8 cellular contexts compared by ENCODE assay signal in the genomic region with DNA sequence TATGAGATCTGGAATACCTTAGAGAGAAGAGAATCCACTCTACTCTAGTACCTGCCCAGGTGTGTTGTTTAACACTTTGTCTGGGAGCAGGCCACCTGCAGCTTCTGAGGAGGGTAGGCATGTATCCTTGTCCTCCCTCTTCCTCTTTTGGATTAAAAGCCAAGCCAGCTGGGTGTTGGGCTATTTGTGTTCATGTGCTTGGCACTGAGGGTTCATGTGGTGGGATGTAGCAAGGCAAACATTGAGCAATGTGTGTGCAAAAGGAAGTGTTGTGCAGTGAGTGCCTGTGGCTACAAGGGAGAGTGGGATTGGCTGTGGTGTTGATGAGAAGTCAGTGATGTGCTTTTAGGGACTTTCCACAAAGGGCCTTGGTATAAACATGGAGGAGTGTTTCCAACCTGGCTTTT. TPM values are rescaled to one million over a fixed set of nuclear protein-coding genes. Genes with fewer than 3 reads are reported as not detected.
DNase-seq lines count a peak whose midpoint lies in the region; ATAC-seq and TF ChIP-seq lines count a peak whose summit lies in the region.

No MANE protein-coding gene starts in this region.

- CTCF ChIA-PET in activated naive CD4-positive, alpha-beta T cell treated with anti-CD3 and anti-CD28 coated beads for 36 hours (lab: Charles Lee): no interaction called here

- H2AFZ ChIP-seq in fibroblast of lung (ENCODE audit: low read length): no peak overlapping the region

- ATAC-seq in SK-N-SH treated with all-trans-retinoic acid at 6 μM for 48 hours: no peak

- TF ChIP-seq POLR2A in Peyer's patch (IDR thresholded peaks at IDR 0.05): no peak

- no peak overlapping the region for H3K4me3 Mint-ChIP-seq in activated naive CD4-positive, alpha-beta T cell treated with anti-CD3 and anti-CD28 coated beads for 36 hours

- H3K4me3 ChIP-seq in Peyer's patch (no peak overlapping the region), fibroblast of lung (replicated peaks in 1 of 4; ENCODE audit: control extremely low read depth in 1 of 4, insufficient read depth in 1 of 4, low read depth in 3 of 4, low read length in 4 of 4) (no peak overlapping the region), skeletal muscle tissue (ENCODE audit: low read length in 3 of 3) (no peak overlapping the region)

- peaks cover 23% of the 10 kb centered on the region for H3K79me2 ChIP-seq in fibroblast of lung (ENCODE audit: control insufficient read depth, insufficient read depth, low read length)

- H4K20me1 ChIP-seq in fibroblast of lung (ENCODE audit: control insufficient read depth, extremely low read depth, insufficient read depth, low read length): no peaks in the 10 kb centered on the region

- H3K27me3 ChIP-seq in Peyer's patch (no peaks in the 10 kb centered on the region), fibroblast of lung (ENCODE audit: control insufficient read depth, insufficient read depth, low read length) (no peaks in the 10 kb centered on the region), skeletal muscle tissue (ENCODE audit: control insufficient read depth in 3 of 3, insufficient read depth in 3 of 3, low read length in 3 of 3) (no peaks in the 10 kb centered on the region)

- H3K4me1 Mint-ChIP-seq in activated naive CD4-positive, alpha-beta T cell treated with anti-CD3 and anti-CD28 coated beads for 36 hours (ENCODE audit: low read depth): peaks cover 17% of the 10 kb centered on the region

- peak overlapping the region; percentile 20 for H3K27ac Mint-ChIP-seq in activated naive CD4-positive, alpha-beta T cell treated with anti-CD3 and anti-CD28 coated beads for 36 hours

- no peaks in the 10 kb centered on the region for H3K9me3 Mint-ChIP-seq in activated naive CD4-positive, alpha-beta T cell treated with anti-CD3 and anti-CD28 coated beads for 36 hours

- H3K27me3 Mint-ChIP-seq in activated naive CD4-positive, alpha-beta T cell treated with anti-CD3 and anti-CD28 coated beads for 36 hours (ENCODE audit: low read depth): no peaks in the 10 kb centered on the region

- H3K4me2 ChIP-seq in fibroblast of lung (ENCODE audit: extremely low read depth, insufficient read depth, low read length): no peak overlapping the region

- intact Hi-C loops in activated naive CD4-positive, alpha-beta T cell treated with anti-CD3 and anti-CD28 coated beads for 36 hours (cut with micrococcal nuclease): loop anchor here (5.0 kb wide), 1 partner anchor 174 kb away; no protein-coding TSS in a partner anchor

- peak; percentile 57 for DNase-seq in activated naive CD4-positive, alpha-beta T cell treated with anti-CD3 and anti-CD28 coated beads for 36 hours
- DNase-seq in activated naive CD4-positive, alpha-beta T cell (lab: John Stamatoyannopoulos, UW): no peak
- peak in 2 of 3 donors; percentile 16 to 59 for DNase-seq in Peyer's patch
- DNase-seq in fibroblast of lung (ENCODE audit: low read depth in 2 of 2): peak; percentile 66 to 78
- no peak for DNase-seq in KG1 (lab: John Stamatoyannopoulos, UW)
- DNase-seq in middle frontal gyrus (ENCODE audit: extremely low spot score, low spot score): no peak

- H3K36me3 ChIP-seq in Peyer's patch (peaks cover 0 to 14% (median 0%) of the 10 kb centered on the region in 3 donors), fibroblast of lung (ENCODE audit: control insufficient read depth, insufficient read depth, low read length) (peaks cover 5% of the 10 kb centered on the region), skeletal muscle tissue (ENCODE audit: control insufficient read depth in 3 of 3, insufficient read depth in 3 of 3, low read length in 3 of 3) (peaks cover 8 to 15% (median 12%) of the 10 kb centered on the region in 3 donors)

- peaks cover 26% of the 10 kb centered on the region for H3K36me3 Mint-ChIP-seq in activated naive CD4-positive, alpha-beta T cell treated with anti-CD3 and anti-CD28 coated beads for 36 hours (ENCODE audit: low read depth)

- TF ChIP-seq CTCF in Peyer's patch (IDR thresholded peaks at IDR 0.05): no peak
- no peak for TF ChIP-seq CTCF in fibroblast of lung (conservative IDR thresholded peaks at IDR 0.05 in 1 of 2, IDR thresholded peaks at IDR 0.05 in 1 of 2; ENCODE audit: low read depth in 1 of 2, low read length in 2 of 2)

- H3K9ac ChIP-seq in fibroblast of lung (ENCODE audit: insufficient read depth, low read length) (no peak overlapping the region), skeletal muscle tissue (ENCODE audit: low read depth in 1 of 3, low read length in 3 of 3) (no peak overlapping the region)

- H3K27ac ChIP-seq in Peyer's patch (peak overlapping the region in 1 of 4 donors; percentile 6), fibroblast of lung (ENCODE audit: insufficient read depth, low read length) (peak overlapping the region; percentile 64), skeletal muscle tissue (ENCODE audit: low read depth, low read length) (peak overlapping the region; percentile 4)

- peaks cover 0 to 13% (median 8%) of the 10 kb centered on the region in 4 donors for H3K4me1 ChIP-seq in Peyer's patch
- peaks cover 24% of the 10 kb centered on the region for H3K4me1 ChIP-seq in fibroblast of lung (ENCODE audit: control insufficient read depth, extremely low read depth, insufficient read depth, low read length)
- peaks cover 3 to 12% (median 12%) of the 10 kb centered on the region in 3 donors for H3K4me1 ChIP-seq in skeletal muscle tissue (ENCODE audit: control insufficient read depth in 3 of 3, insufficient read depth in 3 of 3, low read length in 3 of 3)

- H3K9me3 ChIP-seq in Peyer's patch (no peaks in the 10 kb centered on the region), fibroblast of lung (ENCODE audit: control insufficient read depth, insufficient read depth, low read depth, low read length) (no peaks in the 10 kb centered on the region), skeletal muscle tissue (ENCODE audit: control insufficient read depth in 3 of 3, low read length in 3 of 3) (no peaks in the 10 kb centered on the region)

TF ChIP-seq in SK-N-SH treated with all-trans-retinoic acid at 6 μM for 48 hours, 23 proteins besides CTCF, POLR2A, EP300 and RAD21 (continues in another document):
- TF ChIP-seq RARB (CRISPR knock-in tag; IDR thresholded peaks at IDR 0.05): no peak
- TF ChIP-seq TCF4 (CRISPR knock-in tag; IDR thresholded peaks at IDR 0.05; ENCODE audit: borderline replicate concordance): no peak
- TF ChIP-seq ZFP30 (CRISPR knock-in tag; IDR thresholded peaks at IDR 0.05): no peak
- TF ChIP-seq TOX (CRISPR knock-in tag; IDR thresholded peaks at IDR 0.05; ENCODE audit: borderline replicate concordance): no peak
- no peak for TF ChIP-seq CSDC2 (CRISPR knock-in tag; IDR thresholded peaks at IDR 0.05)
- TF ChIP-seq ZNF70 (CRISPR knock-in tag; IDR thresholded peaks at IDR 0.05): no peak
- TF ChIP-seq ZFP3 (CRISPR knock-in tag; IDR thresholded peaks at IDR 0.05): no peak
- TF ChIP-seq PPARA (CRISPR knock-in tag; IDR thresholded peaks at IDR 0.05; ENCODE audit: borderline replicate concordance): no peak
- TF ChIP-seq ESRRG (CRISPR knock-in tag; IDR thresholded peaks at IDR 0.05): no peak
- TF ChIP-seq ISL1 (CRISPR knock-in tag; IDR thresholded peaks at IDR 0.05): no peak
- no peak for TF ChIP-seq ZNF565 (CRISPR knock-in tag; conservative IDR thresholded peaks at IDR 0.05; ENCODE audit: low read depth)
- TF ChIP-seq, protein P1, sequence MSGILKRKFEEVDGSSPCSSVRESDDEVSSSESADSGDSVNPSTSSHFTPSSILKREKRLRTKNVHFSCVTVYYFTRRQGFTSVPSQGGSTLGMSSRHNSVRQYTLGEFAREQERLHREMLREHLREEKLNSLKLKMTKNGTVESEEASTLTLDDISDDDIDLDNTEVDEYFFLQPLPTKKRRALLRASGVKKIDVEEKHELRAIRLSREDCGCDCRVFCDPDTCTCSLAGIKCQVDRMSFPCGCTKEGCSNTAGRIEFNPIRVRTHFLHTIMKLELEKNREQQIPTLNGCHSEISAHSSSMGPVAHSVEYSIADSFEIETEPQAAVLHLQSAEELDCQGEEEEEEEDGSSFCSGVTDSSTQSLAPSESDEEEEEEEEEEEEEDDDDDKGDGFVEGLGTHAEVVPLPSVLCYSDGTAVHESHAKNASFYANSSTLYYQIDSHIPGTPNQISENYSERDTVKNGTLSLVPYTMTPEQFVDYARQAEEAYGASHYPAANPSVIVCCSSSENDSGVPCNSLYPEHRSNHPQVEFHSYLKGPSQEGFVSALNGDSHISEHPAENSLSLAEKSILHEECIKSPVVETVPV (CRISPR knock-in tag; IDR thresholded peaks at IDR 0.05): no peak
- no peak for TF ChIP-seq CREB5 (CRISPR knock-in tag; IDR thresholded peaks at IDR 0.05; ENCODE audit: low read depth)

RNA-seq across cellular contexts. Expression of gene TTLL4, which starts 23.0 kb away (rescaled TPM):
- 10 to 100 TPM; 23.7 to 24.7 TPM for total RNA-seq in activated naive CD4-positive, alpha-beta T cell treated with anti-CD3 and anti-CD28 coated beads for 36 hours
- total RNA-seq in Peyer's patch: 10 to 100 TPM; 14.9 to 48.4 (median 45.1) TPM
- total RNA-seq in fibroblast of lung: 5.9 and 9.4 TPM in 2 replicates
- polyA plus RNA-seq in fibroblast of lung: 6.1 and 14.4 TPM in 2 replicates
- polyA plus RNA-seq in fibroblast of lung (2012): 4.2 and 9.7 TPM in 2 replicates
- 10.3 and 38.9 TPM in 2 replicates for polyA minus RNA-seq in fibroblast of lung (ENCODE audit: low replicate concordance)
- total RNA-seq in skeletal muscle tissue: 11.0 TPM

RNA-seq across cellular contexts. Expression of gene CYP27A1, which starts 48.3 kb away (rescaled TPM):
- not detected for total RNA-seq in activated naive CD4-positive, alpha-beta T cell treated with anti-CD3 and anti-CD28 coated beads for 36 hours
- total RNA-seq in Peyer's patch: 100 to 1,000 TPM in 3 of 4 donors, 10 to 100 TPM in 1; 68.5 to 277 (median 168) TPM
- 40.6 and 53.8 TPM in 2 replicates for total RNA-seq in fibroblast of lung
- polyA plus RNA-seq in fibroblast of lung: 12.7 and 16.2 TPM in 2 replicates
- 8.2 and 10.1 TPM in 2 replicates for polyA plus RNA-seq in fibroblast of lung (2012)
- polyA minus RNA-seq in fibroblast of lung (ENCODE audit: low replicate concordance): 20.2 and 38.0 TPM in 2 replicates
- total RNA-seq in skeletal muscle tissue: 17.7 TPM

Comparison
In these comparisons a context has a peak if more than half of its experiments do, and no peak if none do; other contexts are left out.
1. DNase-seq: peak in activated naive CD4-positive, alpha-beta T cell treated with anti-CD3 and anti-CD28 coated beads for 36 hours (single experiment), Peyer's patch (2 of 3) and fibroblast of lung (2 of 2); none in activated naive CD4-positive, alpha-beta T cell (0 of 4), KG1 (single experiment) and middle frontal gyrus (single experiment).
2. RNA of gene CYP27A1, which starts 48.3 kb away (total RNA-seq): 68.5 to 277 TPM in Peyer's patch, 40.6 to 53.8 TPM in fibroblast of lung and 17.7 TPM in skeletal muscle tissue (single experiment); not detected in activated naive CD4-positive, alpha-beta T cell treated with anti-CD3 and anti-CD28 coated beads for 36 hours; every median in the first group is over 10 times any median in the second.